In genomic region chr16:29663020-29663828, GRCh38 we compare ENCODE assay signal across 10 cellular contexts. TPM values are rescaled to one million over a fixed set of nuclear protein-coding genes. Genes with fewer than 3 reads are reported as not detected.
DNase-seq lines count a peak whose midpoint lies in the region; ATAC-seq and TF ChIP-seq lines count a peak whose summit lies in the region.
"Had no signal": no experiment of that assay in that cellular context is flagged by ENCODE, and none has a peak within 500 bp of the region (broad histone marks: within the 10 kb centered on the region; RNA-seq: fewer than 3 reads in every experiment).

Gene SPN (plus strand): TSS chr16:29663247. CDS start chr16:29663729, 482 bp downstream.

- no peaks in the 10 kb centered on the region for H3K9me3 Mint-ChIP-seq in CD14-positive monocyte

- H3K27me3 Mint-ChIP-seq in CD14-positive monocyte (ENCODE audit: low read depth in 3 of 3), result peaks cover 0 to 5% (median 0%) of the 10 kb centered on the region in 3 donors

- 76% methylated on average over 19 of the region's 19 CpGs for WGBS in liver

- peaks cover 68% of the 10 kb centered on the region for H3K4me1 Mint-ChIP-seq in CD14-positive monocyte

- intact Hi-C loops in CD14-positive monocyte (cut with micrococcal nuclease), result loop anchor here (10.0 kb wide), 2 partner anchors 58 to 68 kb away; no protein-coding TSS in a partner anchor

- no peaks in the 10 kb centered on the region for H3K4me1 ChIP-seq in liver (ENCODE audit: control insufficient read depth in 4 of 4, insufficient read depth in 4 of 4, low read length in 3 of 4)

- H3K27me3 ChIP-seq in liver (ENCODE audit: control insufficient read depth in 4 of 4, insufficient read depth in 4 of 4, low read length in 3 of 4), result no peaks in the 10 kb centered on the region

- peak within 1 kb of the TSS in 2 of 3 donors; percentile 30 to 43 for H3K4me3 ChIP-seq in liver (ENCODE audit: low read depth in 1 of 3, low read length in 3 of 3)

- peaks cover 8 to 15% of the 10 kb centered on the region in 2 donors for H3K36me3 Mint-ChIP-seq in CD14-positive monocyte

- peak within 1 kb of the TSS; percentile 88 to 98 (median 94) for H3K27ac Mint-ChIP-seq in CD14-positive monocyte

- no peak for TF ChIP-seq RAD21 in liver (IDR thresholded peaks at IDR 0.05)

- H3K27ac ChIP-seq in liver (ENCODE audit: low read depth in 1 of 2, low read length in 2 of 2), result peak within 1 kb of the TSS; percentile 1 to 60

- TF ChIP-seq CTCF in CD14-positive monocyte (IDR thresholded peaks at IDR 0.05), result no peak
- TF ChIP-seq CTCF in liver (IDR thresholded peaks at IDR 0.05; ENCODE audit: low read depth, low read length, missing input control), result no peak
- no peak for TF ChIP-seq CTCF in omental fat pad (IDR thresholded peaks at IDR 0.05)

- no peak for DNase-seq in CD14-positive monocyte (ENCODE audit: low spot score)
- peak; percentile 5 to 11 for DNase-seq in activated CD4-positive, alpha-beta T cell treated with anti-CD3 and anti-CD28 coated beads, Interleukin-2, amount 50 U/mL, for 24 hours (ENCODE audit: low read depth in 1 of 2, low spot score in 1 of 2)
- DNase-seq in omental fat pad (ENCODE audit: low spot score), result no peak
- DNase-seq: PC-3 had no signal

- H3K9me3 ChIP-seq in liver (ENCODE audit: control insufficient read depth in 4 of 4, low read length in 3 of 4), result no peaks in the 10 kb centered on the region

- ATAC-seq in HG03432 (IDR thresholded peaks at IDR 0.05; ENCODE audit: unreplicated experiment) (peak; percentile 35), HG03039 (IDR thresholded peaks at IDR 0.05; ENCODE audit: unreplicated experiment) (no peak), HG02938 (IDR thresholded peaks at IDR 0.05; ENCODE audit: unreplicated experiment) (no peak), omental fat pad (ENCODE audit: low FRiP score) (no peak), HG03571 (IDR thresholded peaks at IDR 0.05; ENCODE audit: unreplicated experiment) (no peak)
- ATAC-seq: PC-3 had no signal

- peak within 1 kb of the TSS in 1 of 2 donors; percentile 22 for H3K9ac ChIP-seq in liver (ENCODE audit: low read depth in 1 of 2, low read length in 2 of 2)

- peak within 1 kb of the TSS; percentile 93 to 96 for H3K4me3 Mint-ChIP-seq in CD14-positive monocyte

- no peaks in the 10 kb centered on the region for H3K36me3 ChIP-seq in liver (ENCODE audit: control insufficient read depth in 4 of 4, insufficient read depth in 3 of 4, low read depth in 1 of 4, low read length in 3 of 4)

TF ChIP-seq in liver, 16 proteins besides CTCF, POLR2A, EP300 and RAD21:
- TF ChIP-seq TAF1 (conservative IDR thresholded peaks at IDR 0.05), result no peak
- no peak for TF ChIP-seq FOXA1 (IDR thresholded peaks at IDR 0.05)
- TF ChIP-seq GABPA (IDR thresholded peaks at IDR 0.05 in 1 of 2, conservative IDR thresholded peaks at IDR 0.05 in 1 of 2), result no peak
- TF ChIP-seq FOXA2 (IDR thresholded peaks at IDR 0.05), result no peak
- no peak for TF ChIP-seq RXRA (IDR thresholded peaks at IDR 0.05)
- TF ChIP-seq YY1 (IDR thresholded peaks at IDR 0.05), result no peak
- TF ChIP-seq MAX (IDR thresholded peaks at IDR 0.05), result no peak
- no peak for TF ChIP-seq REST (IDR thresholded peaks at IDR 0.05)
- TF ChIP-seq ZBTB33 (IDR thresholded peaks at IDR 0.05), result no peak
- no peak for TF ChIP-seq HNF4A (conservative IDR thresholded peaks at IDR 0.05)
- no peak for TF ChIP-seq HNF4G (IDR thresholded peaks at IDR 0.05)
- TF ChIP-seq JUND (IDR thresholded peaks at IDR 0.05), result no peak
- no peak for TF ChIP-seq ATF3 (IDR thresholded peaks at IDR 0.05)
- no peak for TF ChIP-seq SP1 (IDR thresholded peaks at IDR 0.05)
- no peak for TF ChIP-seq EGR1 (IDR thresholded peaks at IDR 0.05; ENCODE audit: low read depth in 2 of 2)

RNA-seq across cellular contexts. Expression of gene SPN, which starts in this region (rescaled TPM):
- 10 to 100 TPM; 46.6 to 71.0 TPM for polyA plus RNA-seq in CD14-positive monocyte
- 10 to 100 TPM in 1 of 2 donors, under 1 TPM in 1; 0.92 to 31.2 TPM for total RNA-seq in liver
- under 1 TPM; 0.85 to 0.90 TPM for polyA plus RNA-seq in liver
- 1 to 10 TPM in 3 of 4 donors, under 1 TPM in 1; 0.46 to 4.4 (median 1.1) TPM for total RNA-seq in omental fat pad
- total RNA-seq: epithelial cell of proximal tubule, PC-3 had no signal

Comparison
In these comparisons a context has a peak if more than half of its experiments do, and no peak if none do; other contexts are left out.
1. RNA of gene SPN (polyA plus RNA-seq): 46.6 to 71.0 TPM in CD14-positive monocyte; 0.85 to 0.90 TPM in liver; every median in the first group is over 10 times any median in the second.
2. DNase-seq: peak in activated CD4-positive, alpha-beta T cell treated with anti-CD3 and anti-CD28 coated beads, Interleukin-2, amount 50 U/mL, for 24 hours (2 of 2); none in CD14-positive monocyte (single experiment) and omental fat pad (single experiment).